ENCODE assay signal across 1 cellular context in genomic region chr4:153209410-153209809, GRCh38.
TF ChIP-seq lines count a peak whose summit lies in the region.

No MANE protein-coding gene starts in this region.

TF ChIP-seq in HepG2, 621 proteins besides CTCF, POLR2A, EP300 and RAD21 (continued from another document and continues in another):
- TF ChIP-seq DMTF1 (CRISPR knock-in tag; IDR thresholded peaks at IDR 0.05): no peak
- TF ChIP-seq CHD4 (IDR thresholded peaks at IDR 0.05; ENCODE audit: borderline replicate concordance, low read length): no peak
- TF ChIP-seq ZNF362 (CRISPR knock-in tag; IDR thresholded peaks at IDR 0.05; ENCODE audit: borderline replicate concordance): no peak
- TF ChIP-seq ZSCAN30 (CRISPR knock-in tag; IDR thresholded peaks at IDR 0.05): no peak
- TF ChIP-seq ZNF619 (CRISPR knock-in tag; IDR thresholded peaks at IDR 0.05): no peak
- no peak for TF ChIP-seq ZNF318 (CRISPR knock-in tag; IDR thresholded peaks at IDR 0.05)
- TF ChIP-seq CREM (IDR thresholded peaks at IDR 0.05): peak; percentile 44; the same call in 1 of the 2 replicates
- no peak for TF ChIP-seq CREM (CRISPR knock-in tag; IDR thresholded peaks at IDR 0.05)
- peak; percentile 51; the same call in 1 of the 2 replicates for TF ChIP-seq FOXJ3 (CRISPR knock-in tag; IDR thresholded peaks at IDR 0.05; ENCODE audit: borderline replicate concordance)
- peak; percentile 69 for TF ChIP-seq ISL2 (CRISPR knock-in tag; IDR thresholded peaks at IDR 0.05)
- TF ChIP-seq ZNF331 (CRISPR knock-in tag; IDR thresholded peaks at IDR 0.05): 0 out of 2 replicates have a peak, but pooled peaks have one; percentile 24
- TF ChIP-seq ZNF142 (CRISPR knock-in tag; IDR thresholded peaks at IDR 0.05): no peak
- no peak for TF ChIP-seq ZNF138 (CRISPR knock-in tag; IDR thresholded peaks at IDR 0.05; ENCODE audit: low read depth)
- no peak for TF ChIP-seq EED (CRISPR knock-in tag; IDR thresholded peaks at IDR 0.05)
- TF ChIP-seq HMGXB4 (CRISPR knock-in tag; IDR thresholded peaks at IDR 0.05; ENCODE audit: borderline replicate concordance in 1 of 2, low read depth in 1 of 2): no peak
- no peak; the same call in 1 of the 2 replicates for TF ChIP-seq SALL1 (CRISPR knock-in tag; IDR thresholded peaks at IDR 0.05)
- no peak for TF ChIP-seq ZNF747 (CRISPR knock-in tag; IDR thresholded peaks at IDR 0.05; ENCODE audit: borderline replicate concordance)
- no peak for TF ChIP-seq ZNF724P (CRISPR knock-in tag; IDR thresholded peaks at IDR 0.05; ENCODE audit: borderline replicate concordance)
- peak; percentile 23; the same call in 1 of the 2 replicates for TF ChIP-seq THAP11 (CRISPR knock-in tag; IDR thresholded peaks at IDR 0.05)
- TF ChIP-seq MXI1 (IDR thresholded peaks at IDR 0.05; ENCODE audit: borderline replicate concordance, low read depth, low read length): 0 out of 3 replicates have a peak, but pooled peaks have one; percentile 18
- TF ChIP-seq PHF20 (CRISPR knock-in tag; IDR thresholded peaks at IDR 0.05): no peak
- TF ChIP-seq TCF7L2 (IDR thresholded peaks at IDR 0.05; ENCODE audit: low read depth, low read length): peak; percentile 56
- no peak for TF ChIP-seq PBX3 (CRISPR knock-in tag; IDR thresholded peaks at IDR 0.05; ENCODE audit: borderline replicate concordance)
- no peak for TF ChIP-seq SIN3B (IDR thresholded peaks at IDR 0.05; ENCODE audit: low read length)
- no peak for TF ChIP-seq AFF4 (CRISPR knock-in tag; IDR thresholded peaks at IDR 0.05)
- peak; percentile 63 for TF ChIP-seq CEBPG (CRISPR knock-in tag; IDR thresholded peaks at IDR 0.05)
- TF ChIP-seq ZNF720 (CRISPR knock-in tag; IDR thresholded peaks at IDR 0.05): no peak
- peak; percentile 73; the same call in 1 of the 2 replicates for TF ChIP-seq NR2F2 (IDR thresholded peaks at IDR 0.05; ENCODE audit: borderline replicate concordance, low read depth)
- TF ChIP-seq NFIC (IDR thresholded peaks at IDR 0.05; ENCODE audit: low read length): peak; percentile 32; the same call in 1 of the 2 replicates
- TF ChIP-seq ZNF256 (CRISPR knock-in tag; conservative IDR thresholded peaks at IDR 0.05): no peak
- no peak for TF ChIP-seq SRY (CRISPR knock-in tag; IDR thresholded peaks at IDR 0.05)
